In genomic region chr4:1346781-1347409, GRCh38 we compare ENCODE assay signal across 8 cellular contexts. TPM values are rescaled to one million over a fixed set of nuclear protein-coding genes. Genes with fewer than 3 reads are reported as not detected.
A peak's percentile ranks its signal among the peaks of the same experiment; 100 is the strongest.
DNase-seq lines count a peak whose midpoint lies in the region; ATAC-seq and TF ChIP-seq lines count a peak whose summit lies in the region.

UVSSA (plus strand) TSS chr4:1347208; CDS start chr4:1348092, 884 bp downstream.

- no peaks in the 10 kb centered on the region for H3K27me3 Mint-ChIP-seq in IgD-negative memory B cell

- peak within 1 kb of the TSS; percentile 93 for H3K4me3 ChIP-seq in mucosa of descending colon

- H3K4me1 Mint-ChIP-seq in IgD-negative memory B cell = peaks cover 10 to 28% (median 21%) of the 10 kb centered on the region in 3 donors

- peaks cover 13% of the 10 kb centered on the region for H3K4me1 ChIP-seq in mucosa of descending colon (ENCODE audit: low read depth)

- H3K36me3 ChIP-seq in mucosa of descending colon (ENCODE audit: low read depth) = peaks cover 9% of the 10 kb centered on the region

- intact Hi-C loops in mucosa of descending colon (cut with DNase I, micrococcal nuclease) = loop anchor here in 1 of 2 donors (10.0 kb wide), 1 partner anchor 92 kb away; no protein-coding TSS in a partner anchor

- no peaks in the 10 kb centered on the region for H3K9me3 ChIP-seq in mucosa of descending colon

- H3K4me3 Mint-ChIP-seq in IgD-negative memory B cell = peak within 1 kb of the TSS; percentile 90 to 97 (median 96)

- DNase-seq in DMS 273 treated with DMSO at 0.1 percent for 48 hours (lab: John Stamatoyannopoulos, UW) = peak; percentile 94
- peak; percentile 80 for DNase-seq in OCI-M2 (lab: John Stamatoyannopoulos, UW; ENCODE audit: unreplicated experiment)
- peak; percentile 100 for DNase-seq in activated T-cell treated with anti-CD3 and anti-CD28 coated beads for 4 hours
- peak; percentile 97 for DNase-seq in epithelial cell of prostate (ENCODE audit: low read depth, low spot score)
- peak; percentile 100 for DNase-seq in mucosa of descending colon
- DNase-seq in stimulated activated CD8-positive, alpha-beta memory T cell treated with anti-CD3 and anti-CD28 coated beads, Interleukin-4, amount 100 ng/mL, for 24 hours (ENCODE audit: low read depth) = peak; percentile 100

- no peaks in the 10 kb centered on the region for H3K9me3 Mint-ChIP-seq in IgD-negative memory B cell

- peaks cover 2% of the 10 kb centered on the region for H3K36me3 Mint-ChIP-seq in IgD-negative memory B cell

- peak; percentile 92 for ATAC-seq in GM21529 (IDR thresholded peaks at IDR 0.05; ENCODE audit: unreplicated experiment)
- peak; percentile 90 for ATAC-seq in mucosa of descending colon

- TF ChIP-seq CTCF in mucosa of descending colon (IDR thresholded peaks at IDR 0.05) = peak; percentile 14

- H3K27ac Mint-ChIP-seq in IgD-negative memory B cell = peak within 1 kb of the TSS; percentile 84 to 94 (median 93)

- peak within 1 kb of the TSS; percentile 98 for H3K27ac ChIP-seq in epithelial cell of prostate

RNA-seq across cellular contexts. Expression of gene UVSSA, which starts in this region (rescaled TPM):
- polyA plus RNA-seq in IgD-negative memory B cell = 9.5 TPM
- 10 to 100 TPM; 31.7 to 39.9 (median 36.8) TPM for total RNA-seq in mucosa of descending colon

Comparison
In these comparisons a context has a peak if more than half of its experiments do, and no peak if none do; other contexts are left out.
1. Peak in every context shown above with its lines: DNase-seq, ATAC-seq, H3K4me3 ChIP-seq and H3K27ac ChIP-seq.